In the genomic region with DNA sequence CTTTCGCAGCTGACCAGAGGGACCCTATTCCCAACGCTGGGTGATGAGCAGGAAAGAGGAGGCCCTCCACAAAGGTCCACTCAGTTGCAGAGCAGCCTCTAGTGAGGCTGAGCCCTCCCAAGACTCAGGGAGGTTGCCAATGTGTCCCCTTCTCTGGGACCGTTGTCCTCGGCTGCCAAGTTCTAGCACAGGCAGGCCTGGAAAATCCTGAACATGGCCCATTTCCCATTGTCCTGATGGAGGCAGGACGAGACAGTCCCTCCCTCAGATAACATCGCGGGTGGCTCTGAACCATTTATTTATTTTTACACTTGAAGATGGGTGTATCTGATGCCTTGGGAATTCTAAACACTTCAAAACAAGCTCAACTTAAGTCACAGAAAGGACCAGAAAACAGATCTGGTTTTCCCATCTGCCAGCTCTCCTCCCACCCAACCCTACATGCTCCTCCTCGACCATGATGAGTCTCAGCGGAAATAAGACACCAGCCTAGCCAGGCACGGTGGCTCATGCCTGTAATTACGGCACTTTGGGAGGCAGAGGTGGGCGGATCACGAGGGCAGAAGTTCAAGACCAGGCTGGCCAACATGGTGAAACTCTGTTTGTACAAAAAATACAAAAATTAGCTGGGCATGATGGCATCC, we compare ENCODE assay signal across 2 cellular contexts.
TF ChIP-seq lines count a peak whose summit lies in the region.

No MANE protein-coding gene starts in this region.

TF ChIP-seq in IMR-90, 13 proteins besides CTCF, POLR2A, EP300 and RAD21:
- no peak for TF ChIP-seq MAFK (IDR thresholded peaks at IDR 0.05; ENCODE audit: low read depth, low read length)
- TF ChIP-seq NFE2L2 (IDR thresholded peaks at IDR 0.05; ENCODE audit: low read depth, low read length) = no peak
- no peak for TF ChIP-seq BHLHE40 (IDR thresholded peaks at IDR 0.05; ENCODE audit: low read depth, low read length)
- TF ChIP-seq CEBPB (IDR thresholded peaks at IDR 0.05; ENCODE audit: low read depth, low read length) = no peak
- TF ChIP-seq RCOR1 (IDR thresholded peaks at IDR 0.05; ENCODE audit: insufficient replicate concordance, low read length) = no peak
- TF ChIP-seq CHD1 (IDR thresholded peaks at IDR 0.05; ENCODE audit: low read depth, low read length) = no peak
- TF ChIP-seq, protein P1, sequence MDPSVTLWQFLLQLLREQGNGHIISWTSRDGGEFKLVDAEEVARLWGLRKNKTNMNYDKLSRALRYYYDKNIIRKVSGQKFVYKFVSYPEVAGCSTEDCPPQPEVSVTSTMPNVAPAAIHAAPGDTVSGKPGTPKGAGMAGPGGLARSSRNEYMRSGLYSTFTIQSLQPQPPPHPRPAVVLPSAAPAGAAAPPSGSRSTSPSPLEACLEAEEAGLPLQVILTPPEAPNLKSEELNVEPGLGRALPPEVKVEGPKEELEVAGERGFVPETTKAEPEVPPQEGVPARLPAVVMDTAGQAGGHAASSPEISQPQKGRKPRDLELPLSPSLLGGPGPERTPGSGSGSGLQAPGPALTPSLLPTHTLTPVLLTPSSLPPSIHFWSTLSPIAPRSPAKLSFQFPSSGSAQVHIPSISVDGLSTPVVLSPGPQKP (IDR thresholded peaks at IDR 0.05; ENCODE audit: borderline replicate concordance, low read depth, low read length) = no peak
- TF ChIP-seq, protein P2, sequence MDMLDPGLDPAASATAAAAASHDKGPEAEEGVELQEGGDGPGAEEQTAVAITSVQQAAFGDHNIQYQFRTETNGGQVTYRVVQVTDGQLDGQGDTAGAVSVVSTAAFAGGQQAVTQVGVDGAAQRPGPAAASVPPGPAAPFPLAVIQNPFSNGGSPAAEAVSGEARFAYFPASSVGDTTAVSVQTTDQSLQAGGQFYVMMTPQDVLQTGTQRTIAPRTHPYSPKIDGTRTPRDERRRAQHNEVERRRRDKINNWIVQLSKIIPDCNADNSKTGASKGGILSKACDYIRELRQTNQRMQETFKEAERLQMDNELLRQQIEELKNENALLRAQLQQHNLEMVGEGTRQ (IDR thresholded peaks at IDR 0.05; ENCODE audit: low read depth, low read length) = no peak
- no peak for TF ChIP-seq MXI1 (IDR thresholded peaks at IDR 0.05; ENCODE audit: borderline replicate concordance, low read depth, low read length)
TF ChIP-seq in IMR-90: peak in this region for 0.

TF ChIP-seq in endothelial cell of umbilical vein, 7 proteins besides CTCF, POLR2A, EP300 and RAD21:
- TF ChIP-seq MYC (IDR thresholded peaks at IDR 0.05; ENCODE audit: low read depth, low read length) (no peak), FOS (IDR thresholded peaks at IDR 0.05; ENCODE audit: borderline replicate concordance, insufficient read depth, low read length) (no peak), GATA2 (IDR thresholded peaks at IDR 0.05; ENCODE audit: insufficient read depth, insufficient read length, low read depth, low read length) (no peak), POLR2AphosphoS5 (IDR thresholded peaks at IDR 0.05; ENCODE audit: insufficient read depth, low read depth, low read length) (no peak), JUN (IDR thresholded peaks at IDR 0.05; ENCODE audit: borderline replicate concordance, insufficient read depth, insufficient read length, low read depth) (no peak), EZH2 (IDR thresholded peaks at IDR 0.05; ENCODE audit: borderline replicate concordance, low read depth, low read length, severe bottlenecking) (no peak)
- TF ChIP-seq, protein P3, sequence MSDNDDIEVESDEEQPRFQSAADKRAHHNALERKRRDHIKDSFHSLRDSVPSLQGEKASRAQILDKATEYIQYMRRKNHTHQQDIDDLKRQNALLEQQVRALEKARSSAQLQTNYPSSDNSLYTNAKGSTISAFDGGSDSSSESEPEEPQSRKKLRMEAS (IDR thresholded peaks at IDR 0.05; ENCODE audit: insufficient read depth, insufficient read length) = no peak
TF ChIP-seq in endothelial cell of umbilical vein: peak in this region for 0.
